ENCODE assay signal across 8 cellular contexts in the genomic region with DNA sequence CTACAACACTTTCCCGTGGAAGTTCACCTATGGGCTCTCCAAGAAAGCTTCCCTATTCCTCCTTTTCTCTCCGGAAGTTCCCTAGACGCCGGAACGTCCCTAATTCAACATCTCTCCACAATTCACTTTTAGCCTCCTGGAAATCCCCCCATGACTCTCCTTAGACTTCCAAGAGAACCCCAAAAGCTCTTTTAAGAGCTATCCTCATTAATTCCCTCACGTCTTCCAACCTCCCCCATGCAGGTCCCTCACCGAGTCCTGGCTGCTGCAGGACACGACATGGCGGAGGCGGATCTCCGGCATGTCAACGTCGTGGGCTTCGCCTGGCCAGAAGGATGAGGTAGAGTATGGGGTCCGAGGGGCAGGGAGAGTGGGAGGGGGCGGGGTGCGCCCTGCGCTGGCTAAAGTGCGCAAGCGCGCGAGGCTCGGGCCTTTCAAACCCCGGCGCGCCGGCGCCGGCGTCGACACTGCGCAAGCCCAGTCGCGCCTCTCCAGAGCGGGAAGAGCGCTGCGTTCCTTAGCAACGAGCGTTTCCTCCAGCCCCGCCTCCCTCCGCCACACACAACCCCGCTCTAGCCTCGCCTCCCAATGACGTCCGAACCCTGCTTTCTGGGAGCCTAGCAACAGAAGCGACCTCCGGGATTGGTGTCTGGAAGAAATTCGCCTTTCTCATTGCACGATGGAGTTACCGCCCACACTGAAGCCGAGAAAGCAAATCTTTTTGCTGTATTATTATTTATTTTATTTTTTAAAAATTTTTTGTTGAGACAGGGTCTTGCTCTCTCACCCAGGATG.
DNase-seq lines count a peak whose midpoint lies in the region; ATAC-seq and TF ChIP-seq lines count a peak whose summit lies in the region.

A gene (plus strand): TSS at position 646 of the 795 bp plus-strand sequence. CDS start 1,391 bp downstream, outside the sequence.
A gene with protein sequence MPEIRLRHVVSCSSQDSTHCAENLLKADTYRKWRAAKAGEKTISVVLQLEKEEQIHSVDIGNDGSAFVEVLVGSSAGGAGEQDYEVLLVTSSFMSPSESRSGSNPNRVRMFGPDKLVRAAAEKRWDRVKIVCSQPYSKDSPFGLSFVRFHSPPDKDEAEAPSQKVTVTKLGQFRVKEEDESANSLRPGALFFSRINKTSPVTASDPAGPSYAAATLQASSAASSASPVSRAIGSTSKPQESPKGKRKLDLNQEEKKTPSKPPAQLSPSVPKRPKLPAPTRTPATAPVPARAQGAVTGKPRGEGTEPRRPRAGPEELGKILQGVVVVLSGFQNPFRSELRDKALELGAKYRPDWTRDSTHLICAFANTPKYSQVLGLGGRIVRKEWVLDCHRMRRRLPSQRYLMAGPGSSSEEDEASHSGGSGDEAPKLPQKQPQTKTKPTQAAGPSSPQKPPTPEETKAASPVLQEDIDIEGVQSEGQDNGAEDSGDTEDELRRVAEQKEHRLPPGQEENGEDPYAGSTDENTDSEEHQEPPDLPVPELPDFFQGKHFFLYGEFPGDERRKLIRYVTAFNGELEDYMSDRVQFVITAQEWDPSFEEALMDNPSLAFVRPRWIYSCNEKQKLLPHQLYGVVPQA (minus strand): TSS at position 372 of the 795 bp plus-strand sequence. CDS start 69 bp downstream, at position 303.

- peak; percentile 96 for ATAC-seq in GM18520 (IDR thresholded peaks at IDR 0.05; ENCODE audit: unreplicated experiment)
- peak; percentile 88 for ATAC-seq in HG03064 (IDR thresholded peaks at IDR 0.05; ENCODE audit: low read depth, unreplicated experiment)

- in situ Hi-C loops in brain microvascular endothelial cell (cut with HindIII; ENCODE audit: low pct_ligation_motif_present, low sequenced_read_pairs) = no loop called here

- DNase-seq in NCI-H2107 treated with DMSO at 0.1 percent for 48 hours (lab: John Stamatoyannopoulos, UW; ENCODE audit: unreplicated experiment) (peak; percentile 96), UCSD-AML1 (lab: John Stamatoyannopoulos, UW; ENCODE audit: unreplicated experiment) (peak; percentile 98), brain microvascular endothelial cell (peak; percentile 97), skeletal muscle cell (ENCODE audit: low read depth) (peak; percentile 95)

- H3K4me3 ChIP-seq in brain microvascular endothelial cell (ENCODE audit: low read depth, low read length) (peak within 1 kb of the TSS; percentile 90), iPS-11a (ENCODE audit: low read depth, low read length) (peak within 1 kb of the TSS; percentile 78), skeletal muscle cell (ENCODE audit: low read depth, low read length) (peak within 1 kb of the TSS; percentile 98)

- H3K36me3 ChIP-seq in brain microvascular endothelial cell (replicated peaks) = no peaks in the 10 kb centered on the region

- no peak for TF ChIP-seq CTCF in 22Rv1 (IDR thresholded peaks at IDR 0.05)
- TF ChIP-seq CTCF in brain microvascular endothelial cell (IDR thresholded peaks at IDR 0.05; ENCODE audit: low read depth, low read length, missing control alignments) = no peak

- peak within 1 kb of the TSS; percentile 71 for H3K27ac ChIP-seq in 22Rv1
- peak within 1 kb of the TSS; percentile 63 for H3K27ac ChIP-seq in brain microvascular endothelial cell

- H3K27me3 ChIP-seq in brain microvascular endothelial cell (replicated peaks) = no peaks in the 10 kb centered on the region

Comparison
In these comparisons a context has a peak if more than half of its experiments do, and no peak if none do; other contexts are left out.
1. Peak in every context shown above with its lines: DNase-seq, ATAC-seq, H3K4me3 ChIP-seq and H3K27ac ChIP-seq.